In the genomic region with DNA sequence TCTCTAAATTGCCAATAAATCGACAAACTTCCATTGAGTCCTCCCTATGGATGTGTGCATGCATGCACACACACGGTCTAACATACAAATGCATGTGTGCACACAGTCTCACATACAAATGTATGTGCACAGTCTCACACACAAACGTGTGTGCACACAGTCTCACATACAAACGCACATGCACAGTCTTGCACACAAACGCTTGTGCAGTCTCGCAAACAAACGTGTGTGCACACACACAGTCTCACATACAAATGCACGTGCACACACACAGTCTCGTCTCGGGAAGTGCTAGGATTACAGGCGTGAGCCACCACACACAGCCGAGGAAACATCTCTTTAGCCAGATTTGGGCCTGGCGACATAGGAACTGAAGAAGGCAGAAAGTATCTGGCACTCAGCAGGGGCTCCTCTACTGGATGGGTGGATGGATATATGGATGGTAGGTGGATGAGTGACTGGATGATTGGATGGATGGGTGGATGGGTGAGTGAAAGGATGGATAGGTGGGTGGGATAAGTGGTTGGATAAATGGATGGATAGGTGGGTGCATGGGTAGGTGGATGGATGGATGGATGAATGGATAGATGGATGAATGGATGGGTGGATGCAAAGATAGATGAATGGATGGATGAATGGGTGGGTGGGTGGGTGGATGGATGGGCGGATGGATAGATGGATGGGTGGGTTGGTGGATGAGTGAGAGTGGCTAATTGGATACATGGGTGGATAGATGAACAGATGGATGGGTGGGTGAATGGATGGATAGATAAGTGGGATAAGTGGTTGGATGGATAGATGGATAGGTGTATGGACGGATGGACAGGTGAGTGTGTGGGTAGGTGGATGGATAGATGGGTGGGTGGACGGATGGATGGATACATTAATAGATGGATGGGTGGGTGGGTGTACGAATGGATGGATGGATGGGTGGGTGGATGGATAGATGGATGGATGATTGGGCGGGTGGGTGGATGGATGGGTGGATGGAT, we compare ENCODE assay signal across 29 cellular contexts.
"Had no signal": no experiment of that assay in that cellular context is flagged by ENCODE, and none has a peak within 500 bp of the region (broad histone marks: within the 10 kb centered on the region; RNA-seq: fewer than 3 reads in every experiment).

No MANE protein-coding gene starts in this region.

- H3K27ac Mint-ChIP-seq: mesothelial cell of epicardium; nephron; neural progenitor cell; stimulated activated memory B cell treated with anti-CD40 and anti-IgM and Interleukin-4, amounts not matched to agents 10 μg/mL and 1 μg/mL and 100 μg/mL, for 72 hours had no signal

- H3K27me3 ChIP-seq: gastrocnemius medialis, neural progenitor cell, ovary, sigmoid colon, testis, tibial artery, upper lobe of left lung, uterus had no signal

- FAIRE-seq: endothelial cell of umbilical vein, keratinocyte had no signal

- DNase-seq: dermis blood vessel endothelial cell; effector memory CD4-positive, alpha-beta T cell; erythroblast; foreskin fibroblast; gastrocnemius medialis; head of caudate nucleus; mesenchymal stem cell; naive thymus-derived CD4-positive, alpha-beta T cell; occipital lobe; ovary; psoas muscle; right cardiac atrium; sigmoid colon; stimulated activated CD4-positive, alpha-beta T cell treated with anti-CD3 and anti-CD28 coated beads, Interleukin-4, amount 100 ng/mL, for 4 hours; stimulated activated naive CD8-positive, alpha-beta T cell treated with anti-CD3 and anti-CD28 coated beads, Interleukin-15, Interleukin-2, amounts not matched to agents 100 U/mL and 50 U/mL, for 24 hours; substantia nigra; testis; tibial artery; upper lobe of left lung; uterus had no signal

- H3K4me2 ChIP-seq: neural progenitor cell had no signal

- H3K4me3 Mint-ChIP-seq: mesothelial cell of epicardium; naive thymus-derived CD4-positive, alpha-beta T cell; nephron; neural progenitor cell; stimulated activated memory B cell treated with anti-CD40 and anti-IgM and Interleukin-4, amounts not matched to agents 10 μg/mL and 1 μg/mL and 100 μg/mL, for 72 hours had no signal

- H3K9me3 ChIP-seq: gastrocnemius medialis, ovary, psoas muscle, sigmoid colon, testis, tibial artery, upper lobe of left lung, uterus had no signal

- H3K9ac ChIP-seq: neural progenitor cell had no signal

- ATAC-seq: gastrocnemius medialis; left lobe of liver; naive thymus-derived CD4-positive, alpha-beta T cell; psoas muscle; right cardiac atrium; stimulated activated memory B cell treated with anti-CD40 and anti-IgM and Interleukin-4, amounts not matched to agents 10 μg/mL and 1 μg/mL and 100 μg/mL, for 72 hours; stimulated activated naive CD8-positive, alpha-beta T cell treated with anti-CD3 and anti-CD28 coated beads, Interleukin-15, Interleukin-2, amounts not matched to agents 100 U/mL and 50 U/mL, for 24 hours had no signal

- H2AFZ ChIP-seq: neural progenitor cell had no signal

- H3K27me3 Mint-ChIP-seq: naive thymus-derived CD4-positive, alpha-beta T cell; stimulated activated memory B cell treated with anti-CD40 and anti-IgM and Interleukin-4, amounts not matched to agents 10 μg/mL and 1 μg/mL and 100 μg/mL, for 72 hours had no signal

- H3K27ac ChIP-seq: coronary artery, gastrocnemius medialis, neural progenitor cell, ovary, psoas muscle, sigmoid colon, testis, tibial artery, upper lobe of left lung, uterus had no signal

- H3K4me1 Mint-ChIP-seq: neural progenitor cell; stimulated activated memory B cell treated with anti-CD40 and anti-IgM and Interleukin-4, amounts not matched to agents 10 μg/mL and 1 μg/mL and 100 μg/mL, for 72 hours had no signal

- H3K9me3 Mint-ChIP-seq: mesothelial cell of epicardium, nephron, neural progenitor cell had no signal

- H3K4me1 ChIP-seq: neural progenitor cell, sigmoid colon, testis, uterus had no signal

- H3K36me3 ChIP-seq: gastrocnemius medialis, neural progenitor cell, ovary, uterus had no signal

- H3K4me3 ChIP-seq: coronary artery, gastrocnemius medialis, lung, neural progenitor cell, ovary, psoas muscle, sigmoid colon, testis, tibial artery, upper lobe of left lung, uterus had no signal
